8 cellular contexts compared by ENCODE assay signal in genomic region chr12:27710592-27711311, GRCh38. TPM values are rescaled to one million over a fixed set of nuclear protein-coding genes. Genes with fewer than 3 reads are reported as not detected.
A peak's percentile ranks its signal among the peaks of the same experiment; 100 is the strongest.
DNase-seq lines count a peak whose midpoint lies in the region; ATAC-seq, FAIRE-seq and TF ChIP-seq lines count a peak whose summit lies in the region.

TSS of gene MRPS35 (plus strand) at chr12:27710832. CDS start at chr12:27710844, 12 bp downstream.

- no peak within 1 kb of the TSS for H2AK5ac ChIP-seq in H1 (ENCODE audit: low read depth, low read length)

- TF ChIP-seq CTCF in H1 (IDR thresholded peaks at IDR 0.05; ENCODE audit: control extremely low read depth in 1 of 3, insufficient read depth in 1 of 3, low read depth in 1 of 3, low read length in 3 of 3) = no peak

- peak within 1 kb of the TSS; percentile 99 for H4K5ac ChIP-seq in H1 (ENCODE audit: insufficient read length, low read depth, low read length)

- H3K4me3 ChIP-seq in H1 (ENCODE audit: extremely low read depth in 1 of 4, insufficient read depth in 2 of 4, low read depth in 3 of 4, low read length in 4 of 4) = peak within 1 kb of the TSS; percentile 82 to 97 (median 91)

- H4K91ac ChIP-seq in H1 (replicated peaks; ENCODE audit: insufficient read length, low read length) = peak within 1 kb of the TSS; percentile 99

- peaks cover 5% of the 10 kb centered on the region; the same call in 1 of the 2 replicates for H3K79me1 ChIP-seq in H1 (ENCODE audit: low read depth, low read length)

- ATAC-seq in GM19468 (IDR thresholded peaks at IDR 0.05; ENCODE audit: extremely low read depth, unreplicated experiment) = peak; percentile 59

- peak within 1 kb of the TSS; percentile 80 for H3K56ac ChIP-seq in H1 (replicated peaks; ENCODE audit: insufficient read length, low read depth, low read length)

- H2BK120ac ChIP-seq in H1 (replicated peaks; ENCODE audit: low read depth, low read length) = no peak within 1 kb of the TSS

- peak within 1 kb of the TSS; percentile 81 for H3K14ac ChIP-seq in H1 (ENCODE audit: insufficient read length)

- CTCF ChIA-PET in H1 (lab: Charles Lee; ENCODE audit: partially characterized antibody) = interaction anchor here (0.9 to 1.6 kb wide), 3 partner anchors 9 to 21 kb away, joined by 3 to 7 read pairs (median 4); no protein-coding TSS in a partner anchor

- peak; percentile 16 for DNase-seq in COR-L47 (lab: John Stamatoyannopoulos, UW)
- DNase-seq in HS-27A (ENCODE audit: low read depth) = peak; percentile 91
- DNase-seq in NOMO-1 treated with DMSO at 0.1 percent for 48 hours (lab: John Stamatoyannopoulos, UW; ENCODE audit: unreplicated experiment) = peak; percentile 92
- DNase-seq in activated CD8-positive, alpha-beta memory T cell treated with anti-CD3 and anti-CD28 coated beads for 48 hours (ENCODE audit: low read depth in 2 of 3, low spot score in 2 of 3) = peak; percentile 77 to 85 (median 79)
- peak; percentile 60 to 93 for DNase-seq in H1 (ENCODE audit: low read depth in 1 of 2, low spot score in 2 of 2)
- peak; percentile 96 for DNase-seq in mesenteric fat pad (ENCODE audit: low spot score)
- DNase-seq in stimulated activated CD8-positive, alpha-beta memory T cell treated with anti-CD3 and anti-CD28 coated beads, Interleukin-15, amount 100 ng/mL, for 1 hour (ENCODE audit: low read depth) = peak; percentile 77

- H4K8ac ChIP-seq in H1 (ENCODE audit: extremely low read depth, insufficient read depth, low read length) = peak within 1 kb of the TSS; percentile 94

- peak within 1 kb of the TSS; percentile 50 for H3K4ac ChIP-seq in H1 (replicated peaks; ENCODE audit: insufficient read length, low read depth, low read length)

- POLR2A ChIA-PET in H1 (lab: Charles Lee; ENCODE audit: partially characterized antibody) = interaction anchor here (0.6 to 1.4 kb wide), 7 partner anchors 9 to 280 kb away, joined by 3 to 8 read pairs (median 3); partner anchors contain the start of genes KLHL42 and MANSC4

- H3K23ac ChIP-seq in H1 (ENCODE audit: insufficient read length) = no peak within 1 kb of the TSS

- H3K4me2 ChIP-seq in H1 (ENCODE audit: insufficient read depth in 1 of 2, low read depth in 2 of 2, low read length in 2 of 2) = peak within 1 kb of the TSS; percentile 80 to 82

- peak; percentile 95 to 97 for TF ChIP-seq POLR2A in H1 (IDR thresholded peaks at IDR 0.05; ENCODE audit: control extremely low read depth in 1 of 2, low read depth in 2 of 2, low read length in 2 of 2)

- H2BK12ac ChIP-seq in H1 (ENCODE audit: low read depth, low read length) = peak within 1 kb of the TSS; percentile 30; the same call in 1 of the 2 replicates

- WGBS in H1 (ENCODE audit: extremely low coverage in 1 of 2, insufficient coverage in 1 of 2, insufficient read length in 1 of 2, insufficient replicate concordance in 2 of 2, low coverage in 1 of 2, low lambda C conversion rate in 2 of 2, missing lambda C conversion rate in 1 of 2), 2 experiments = 1% methylated on average over 44 of the region's 46 CpGs; no CpG with 5 or more reads in 1 of the 2 experiments

- H3K9me3 ChIP-seq in H1 (ENCODE audit: insufficient read depth in 2 of 2, low read depth in 1 of 2, low read length in 1 of 2) = no peaks in the 10 kb centered on the region

- H2AFZ ChIP-seq in H1 (ENCODE audit: low read length) = peak within 1 kb of the TSS; percentile 88

- peaks cover 10 to 40% of the 10 kb centered on the region in 2 experiments; a peak in 3 of 4 replicates for H3K79me2 ChIP-seq in H1 (ENCODE audit: control insufficient read depth in 1 of 2, insufficient read depth in 2 of 2, low read length in 2 of 2)

- H3K36me3 ChIP-seq in H1 (ENCODE audit: control insufficient read depth in 2 of 4, insufficient read depth in 4 of 4, low read length in 3 of 4) = peaks cover 0 to 6% (median 0%) of the 10 kb centered on the region in 4 experiments; a peak in 3 of 8 replicates

- H4K20me1 ChIP-seq in H1 (replicated peaks in 1 of 2; ENCODE audit: control insufficient read depth in 1 of 2, insufficient read depth in 2 of 2, low read length in 2 of 2) = peaks cover 0 to 5% of the 10 kb centered on the region in 2 experiments

- H3K4me1 ChIP-seq in H1 (replicated peaks in 1 of 4; ENCODE audit: control insufficient read depth in 3 of 4, insufficient read depth in 4 of 4, low read length in 3 of 4) = peaks cover 0 to 3% (median 1%) of the 10 kb centered on the region in 4 experiments; a peak in 3 of 7 replicates

- peak within 1 kb of the TSS; percentile 86 to 97 (median 90) for H3K9ac ChIP-seq in H1 (replicated peaks in 1 of 4; ENCODE audit: extremely low read depth in 1 of 4, low read depth in 3 of 4, low read length in 3 of 4)

- TF ChIP-seq EP300 in H1 (IDR thresholded peaks at IDR 0.05; ENCODE audit: borderline replicate concordance in 1 of 2, low read depth in 2 of 2, low read length in 2 of 2) = no peak

- H2BK15ac ChIP-seq in H1 (ENCODE audit: low read length) = peak within 1 kb of the TSS; percentile 100

- peak within 1 kb of the TSS; percentile 87 for H2BK5ac ChIP-seq in H1 (ENCODE audit: low read depth, low read length)

- no peak within 1 kb of the TSS for H2BK20ac ChIP-seq in H1 (ENCODE audit: low read length)

- H3K27ac ChIP-seq in H1 (ENCODE audit: low read depth, low read length) = peak within 1 kb of the TSS; percentile 81

- FAIRE-seq in H1 (lab: Jason Lieb, UNC) = no peak

- H3K18ac ChIP-seq in H1 (ENCODE audit: extremely low read depth, low read length) = peak within 1 kb of the TSS; percentile 97

- peaks cover 13% of the 10 kb centered on the region; the same call in 1 of the 2 replicates for H3K23me2 ChIP-seq in H1 (ENCODE audit: low read depth, low read length)

- TF ChIP-seq RAD21 in H1 (IDR thresholded peaks at IDR 0.05 in 1 of 2, conservative IDR thresholded peaks at IDR 0.05 in 1 of 2; ENCODE audit: low read depth in 2 of 2, low read length in 2 of 2) = no peak

- no peaks in the 10 kb centered on the region for H3K27me3 ChIP-seq in H1 (replicated peaks in 1 of 4; ENCODE audit: control insufficient read depth in 3 of 4, extremely low read depth in 1 of 4, insufficient read depth in 3 of 4, low read length in 3 of 4)

TF ChIP-seq in H1, 55 proteins besides CTCF, POLR2A, EP300 and RAD21 (continues in another document):
- TF ChIP-seq HDAC6 (IDR thresholded peaks at IDR 0.05; ENCODE audit: low read depth, low read length) (no peak), RBBP5 (IDR thresholded peaks at IDR 0.05; ENCODE audit: borderline replicate concordance, low read depth, low read length) (peak; percentile 97), KDM4A (IDR thresholded peaks at IDR 0.05; ENCODE audit: low read depth, low read length, severe bottlenecking) (peak; percentile 98)

RNA-seq across cellular contexts. Expression of gene MRPS35, which starts in this region (rescaled TPM):
- total RNA-seq in H1 (2021; fragmentation: NEBNext Ultra II Directional; extraction: Animal tissue kit (Norgen Biotek cat#: 25700)) = 44.3 and 47.9 TPM in 2 replicates
- polyA plus RNA-seq in H1 (2011; rRNA removed) = 14.6 and 26.8 TPM in 2 replicates
- 36.9 TPM for polyA plus RNA-seq in H1 (2011; cell fraction: cytosol; rRNA removed)
- polyA plus RNA-seq in H1 (2011; cell fraction: nucleus; rRNA removed) = 10.0 TPM
- 27.9 to 41.4 TPM (median 30.9 TPM) in 4 replicates for polyA plus RNA-seq in H1 (2012, experiment 1 of 2)
- 9.7 TPM for polyA plus RNA-seq in H1 (2012, experiment 2 of 2)
- 42.0 TPM for polyA plus RNA-seq in H1 (2013, experiment 1 of 2)
- 43.0 TPM for polyA plus RNA-seq in H1 (2013, experiment 2 of 2)
- polyA minus RNA-seq in H1 (2011; rRNA and poly(A)+ RNA removed) = 15.6 and 25.9 TPM in 2 replicates
- 39.6 TPM for polyA minus RNA-seq in H1 (2011; cell fraction: cytosol; rRNA and poly(A)+ RNA removed)
- 12.6 TPM for polyA minus RNA-seq in H1 (2011; cell fraction: nucleus; rRNA and poly(A)+ RNA removed)
- total RNA-seq in mesenteric fat pad = 32.1 TPM

Comparison
In these comparisons a context has a peak if more than half of its experiments do, and no peak if none do; other contexts are left out.
1. Peak in every context shown above with its lines: DNase-seq, ATAC-seq, H3K4me3 ChIP-seq and H3K27ac ChIP-seq.
2. DNase-seq: peak in every context shown above with its lines; median percentile 96 in mesenteric fat pad; 92 in NOMO-1 treated with DMSO at 0.1 percent for 48 hours; 91 in HS-27A; 79 in activated CD8-positive, alpha-beta memory T cell treated with anti-CD3 and anti-CD28 coated beads for 48 hours; 77 in stimulated activated CD8-positive, alpha-beta memory T cell treated with anti-CD3 and anti-CD28 coated beads, Interleukin-15, amount 100 ng/mL, for 1 hour; 76 in H1; 16 in COR-L47.